Comparison of ENCODE assay signal across 16 cellular contexts in genomic region chr6:136703331-136703846, GRCh38.
"Had no signal": no experiment of that assay in that cellular context is flagged by ENCODE, and none has a peak within 500 bp of the region (broad histone marks: within the 10 kb centered on the region; RNA-seq: fewer than 3 reads in every experiment).

No MANE protein-coding gene starts in this region.

- DNase-seq: activated CD4-positive, alpha-beta T cell treated with anti-CD3 and anti-CD28 coated beads, Interleukin-2, amount 50 U/mL, for 1 hour; activated CD4-positive, CD25-positive, alpha-beta regulatory T cell; amygdala; brain microvascular endothelial cell; foreskin melanocyte; heart left ventricle; left ventricle myocardium inferior; mesendoderm; ovary; stimulated activated CD4-positive, alpha-beta T cell treated with anti-CD3 and anti-CD28 coated beads, Interleukin-12 subunit alpha, Interleukin-12 subunit beta, amount 100 ng/mL, for 4 hours; stimulated activated naive CD8-positive, alpha-beta T cell treated with anti-CD3 and anti-CD28 coated beads, Interleukin-15, Interleukin-2, amounts not matched to agents 100 U/mL and 50 U/mL, for 24 hours; T-helper 2 cell; upper lobe of right lung had no signal

- H3K9me3 Mint-ChIP-seq: activated naive CD4-positive, alpha-beta T cell treated with anti-CD3 and anti-CD28 coated beads, Interleukin-2, amount 50 U/mL, for 72 hours; activated T-helper 2 cell treated with anti-CD3 and anti-CD28 coated beads, Interferon-gamma antibody, Interleukin-2, Interleukin-4, amounts not matched to agents 10 μg/mL and 5 μg/mL and 100 μg/mL, durations not matched to agents 14 hours and 24 hours and 36 hours; neural crest cell had no signal

- H3K27me3 ChIP-seq: brain microvascular endothelial cell, heart left ventricle, ovary, upper lobe of right lung had no signal

- H3K36me3 Mint-ChIP-seq: activated naive CD4-positive, alpha-beta T cell treated with anti-CD3 and anti-CD28 coated beads, Interleukin-2, amount 50 U/mL, for 72 hours had no signal

- H3K9me3 ChIP-seq: heart left ventricle, left ventricle myocardium inferior, ovary, upper lobe of right lung had no signal

- H3K27ac Mint-ChIP-seq: activated naive CD4-positive, alpha-beta T cell treated with anti-CD3 and anti-CD28 coated beads, Interleukin-2, amount 50 U/mL, for 72 hours; activated T-helper 2 cell treated with anti-CD3 and anti-CD28 coated beads, Interferon-gamma antibody, Interleukin-2, Interleukin-4, amounts not matched to agents 10 μg/mL and 5 μg/mL and 100 μg/mL, durations not matched to agents 14 hours and 24 hours and 36 hours had no signal

- H3K36me3 ChIP-seq: brain microvascular endothelial cell, left ventricle myocardium inferior, ovary, upper lobe of right lung had no signal

- H3K27ac ChIP-seq: brain microvascular endothelial cell, heart left ventricle, left ventricle myocardium inferior, ovary, upper lobe of right lung had no signal

- H3K4me3 Mint-ChIP-seq: neural crest cell had no signal

- H3K4me1 Mint-ChIP-seq: neural crest cell had no signal

- H3K4me3 ChIP-seq: heart left ventricle, left ventricle myocardium inferior, ovary, upper lobe of right lung had no signal

- H3K4me1 ChIP-seq: upper lobe of right lung had no signal

- ATAC-seq: activated naive CD4-positive, alpha-beta T cell treated with anti-CD3 and anti-CD28 coated beads, Interleukin-2, amount 50 U/mL, for 72 hours; heart left ventricle; stimulated activated naive CD8-positive, alpha-beta T cell treated with anti-CD3 and anti-CD28 coated beads, Interleukin-15, Interleukin-2, amounts not matched to agents 100 U/mL and 50 U/mL, for 24 hours; upper lobe of right lung had no signal
